Comparison of ENCODE assay signal across 8 cellular contexts in the genomic region with DNA sequence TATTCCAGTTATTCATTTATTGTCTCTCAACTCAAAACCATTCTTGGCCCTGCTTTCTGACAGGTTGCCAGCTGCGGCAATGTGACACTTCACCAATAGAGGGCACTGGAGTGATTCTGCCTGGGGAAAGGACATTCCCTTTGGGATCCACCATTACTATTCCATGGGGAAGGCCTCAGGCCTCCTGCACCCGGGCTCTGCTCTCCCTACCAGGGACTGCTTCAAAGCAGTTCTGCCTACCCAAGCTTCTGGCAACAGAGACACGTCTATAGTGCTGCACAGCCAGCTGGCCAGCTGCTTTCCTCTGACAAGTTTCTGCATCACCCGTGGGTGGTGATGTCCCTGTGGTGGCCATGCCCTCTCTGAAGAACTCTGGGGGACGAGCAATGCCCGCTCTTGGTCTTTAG.
DNase-seq lines count a peak whose midpoint lies in the region; ATAC-seq and TF ChIP-seq lines count a peak whose summit lies in the region.

No MANE protein-coding gene starts in this region.

- TF ChIP-seq CTCF in GM12864 (IDR thresholded peaks at IDR 0.05; ENCODE audit: low read depth, low read length, missing control alignments), result peak; percentile 90
- TF ChIP-seq CTCF in thyroid gland (IDR thresholded peaks at IDR 0.05), result peak; percentile 47 to 80 (median 59)

- CTCF ChIA-PET in activated CD4-positive, alpha-beta T cell treated with anti-CD3 and anti-CD28 coated beads for 36 hours (lab: Charles Lee), result interaction anchor here (0.6 to 5.4 kb wide), 21 partner anchors 11 to 225 kb away, joined by 3 to 38 read pairs (median 4); a partner anchor contains a TSS

- no peak for TF ChIP-seq POLR2A in thyroid gland (IDR thresholded peaks at IDR 0.05)

- H3K4me1 Mint-ChIP-seq in activated CD4-positive, alpha-beta T cell treated with anti-CD3 and anti-CD28 coated beads for 36 hours, result peaks cover 47% of the 10 kb centered on the region

- peak; percentile 33 for ATAC-seq in activated CD4-positive, alpha-beta T cell treated with anti-CD3 and anti-CD28 coated beads for 36 hours
- ATAC-seq in HG02885 (IDR thresholded peaks at IDR 0.05; ENCODE audit: poor library complexity, unreplicated experiment), result no peak

- DNase-seq in GM12864 (ENCODE audit: low read depth), result no peak
- peak; percentile 28 for DNase-seq in MG63
- peak; percentile 62 for DNase-seq in activated CD4-positive, alpha-beta T cell treated with anti-CD3 and anti-CD28 coated beads for 36 hours
- peak; percentile 6 to 19 (median 15) for DNase-seq in effector memory CD4-positive, alpha-beta T cell
- peak; percentile 60 for DNase-seq in mucosa of gallbladder (ENCODE audit: low spot score)
- peak; percentile 35 to 69 for DNase-seq in thyroid gland
- DNase-seq in DMS79 treated with DMSO at 0.1 percent for 48 hours (lab: John Stamatoyannopoulos, UW), result no peak

- intact Hi-C loops in activated CD4-positive, alpha-beta T cell treated with anti-CD3 and anti-CD28 coated beads for 36 hours (cut with DNase I, micrococcal nuclease), result loop anchor here (1.0 to 5.0 kb wide), 4 partner anchors 58 to 225 kb away; no protein-coding TSS in a partner anchor
- intact Hi-C loops in thyroid gland (cut with DNase I), result no loop called here

- no peak overlapping the region for H3K27ac ChIP-seq in effector memory CD4-positive, alpha-beta T cell (ENCODE audit: insufficient read depth, low read length, poor library complexity, severe bottlenecking)
- peak overlapping the region in 1 of 3 donors; percentile 51 for H3K27ac ChIP-seq in thyroid gland

- no peak overlapping the region for H3K4me3 Mint-ChIP-seq in activated CD4-positive, alpha-beta T cell treated with anti-CD3 and anti-CD28 coated beads for 36 hours

- H3K4me3 ChIP-seq in GM12864 (ENCODE audit: low read depth, low read length) (no peak overlapping the region), MG63 (no peak overlapping the region), thyroid gland (replicated peaks in 1 of 3) (no peak overlapping the region)
- H3K4me3 ChIP-seq in effector memory CD4-positive, alpha-beta T cell (ENCODE audit: insufficient read depth, low read depth, low read length, poor library complexity, severe bottlenecking), result no peak overlapping the region

- H3K36me3 ChIP-seq in MG63 (no peaks in the 10 kb centered on the region), thyroid gland (no peaks in the 10 kb centered on the region)
- H3K36me3 ChIP-seq in effector memory CD4-positive, alpha-beta T cell (ENCODE audit: control insufficient read depth, insufficient read depth, low read length), result no peaks in the 10 kb centered on the region

- H3K27ac Mint-ChIP-seq in activated CD4-positive, alpha-beta T cell treated with anti-CD3 and anti-CD28 coated beads for 36 hours, result peak overlapping the region; percentile 8

- H3K27me3 Mint-ChIP-seq in activated CD4-positive, alpha-beta T cell treated with anti-CD3 and anti-CD28 coated beads for 36 hours, result no peaks in the 10 kb centered on the region

- H3K9me3 ChIP-seq in MG63 (no peaks in the 10 kb centered on the region), thyroid gland (no peaks in the 10 kb centered on the region)
- no peaks in the 10 kb centered on the region for H3K9me3 ChIP-seq in effector memory CD4-positive, alpha-beta T cell (ENCODE audit: control insufficient read depth, low read length)

- peaks cover 20% of the 10 kb centered on the region for H3K36me3 Mint-ChIP-seq in activated CD4-positive, alpha-beta T cell treated with anti-CD3 and anti-CD28 coated beads for 36 hours (ENCODE audit: low read depth)

- 67 to 71% methylated on average over 6 of the region's 6 CpGs for WGBS in thyroid gland, 2 donors

- POLR2A ChIA-PET in activated CD4-positive, alpha-beta T cell treated with anti-CD3 and anti-CD28 coated beads for 36 hours (lab: Charles Lee), result no interaction called here

- H3K9me3 Mint-ChIP-seq in activated CD4-positive, alpha-beta T cell treated with anti-CD3 and anti-CD28 coated beads for 36 hours (ENCODE audit: low read depth), result no peaks in the 10 kb centered on the region

- peaks cover 19% of the 10 kb centered on the region for H3K4me1 ChIP-seq in effector memory CD4-positive, alpha-beta T cell (ENCODE audit: control insufficient read depth, insufficient read depth, low read length, poor library complexity, severe bottlenecking)
- peaks cover 49 to 57% of the 10 kb centered on the region in 2 donors for H3K4me1 ChIP-seq in thyroid gland

- no peaks in the 10 kb centered on the region for H3K27me3 ChIP-seq in MG63
- H3K27me3 ChIP-seq in effector memory CD4-positive, alpha-beta T cell (replicated peaks; ENCODE audit: control insufficient read depth, insufficient read depth, low read length, poor library complexity, severe bottlenecking), result no peaks in the 10 kb centered on the region
- no peaks in the 10 kb centered on the region for H3K27me3 ChIP-seq in thyroid gland

Comparison
In these comparisons a context has a peak if more than half of its experiments do, and no peak if none do; other contexts are left out.
1. DNase-seq: peak in MG63 (single experiment), activated CD4-positive, alpha-beta T cell treated with anti-CD3 and anti-CD28 coated beads for 36 hours (single experiment), effector memory CD4-positive, alpha-beta T cell (3 of 3), mucosa of gallbladder (single experiment) and thyroid gland (2 of 2); none in GM12864 (single experiment) and DMS79 treated with DMSO at 0.1 percent for 48 hours (single experiment).